25 cellular contexts compared by ENCODE assay signal in the genomic region with DNA sequence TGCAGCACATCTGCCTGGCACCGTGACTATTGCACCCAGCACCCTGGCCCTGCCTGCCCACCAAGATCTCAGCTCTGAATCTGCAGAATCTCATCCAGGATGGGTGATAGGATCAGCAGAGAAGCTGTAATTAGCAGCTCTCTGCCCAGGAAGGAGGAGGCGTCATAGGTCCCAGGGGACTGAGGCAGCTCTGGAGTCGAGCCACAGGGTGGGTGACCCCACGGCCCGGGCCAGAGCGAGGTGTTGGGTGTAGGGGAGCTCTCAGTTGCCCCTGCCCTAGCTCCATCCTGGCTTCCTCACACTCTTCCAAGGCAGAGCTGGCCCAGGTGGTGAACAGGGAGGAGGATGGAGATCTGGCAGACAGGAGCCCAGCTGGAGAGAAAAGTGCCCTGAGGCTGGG. TPM values are rescaled to one million over a fixed set of nuclear protein-coding genes. Genes with fewer than 3 reads are reported as not detected.
DNase-seq lines count a peak whose midpoint lies in the region; ATAC-seq, FAIRE-seq and TF ChIP-seq lines count a peak whose summit lies in the region.
"Had no signal": no experiment of that assay in that cellular context is flagged by ENCODE, and none has a peak within 500 bp of the region (broad histone marks: within the 10 kb centered on the region; RNA-seq: fewer than 3 reads in every experiment).

No MANE protein-coding gene starts in this region.

- TF ChIP-seq CTCF in RWPE1 (conservative IDR thresholded peaks at IDR 0.05; ENCODE audit: low read depth) (no peak), kidney (IDR thresholded peaks at IDR 0.05; ENCODE audit: borderline replicate concordance, extremely low read depth, insufficient read depth) (no peak), sigmoid colon (IDR thresholded peaks at IDR 0.05) (no peak)

- no peak for DNase-seq in activated naive CD4-positive, alpha-beta T cell treated with anti-CD3 and anti-CD28 coated beads, Interleukin-2, amount 10 ng/mL, durations not matched to agents 7 days and 5 days
- no peak for DNase-seq in activated naive CD4-positive, alpha-beta T cell (lab: John Stamatoyannopoulos, UW)
- DNase-seq in RWPE1 (ENCODE audit: low spot score) = no peak
- DNase-seq in kidney = peak; percentile 72
- no peak for DNase-seq in sigmoid colon
- DNase-seq: activated CD4-positive, alpha-beta T cell treated with anti-CD3 and anti-CD28 coated beads, Interleukin-2, amount 50 U/mL, for 48 hours; activated gamma-delta T cell treated with Interleukin-2 at 50 U/mL for 16 hours; central memory CD4-positive, alpha-beta T cell; EL; immature natural killer cell; NCI-H1092 treated with DMSO at 0.1 percent for 48 hours; NCI-H1930; NCI-H2227 treated with DMSO at 0.1 percent for 48 hours; NCI-H748 treated with DMSO at 0.1 percent for 48 hours; SIG-M5; stimulated activated CD4-positive, alpha-beta T cell treated with anti-CD3 and anti-CD28 coated beads, Interleukin-4, amount 100 ng/mL, for 24 hours; stimulated activated naive CD8-positive, alpha-beta T cell treated with anti-CD3 and anti-CD28 coated beads, Interleukin-15, amount 100 ng/mL, for 72 hours; transverse colon had no signal

- WGBS in sigmoid colon, 2 donors = 92 to 94% methylated on average over 6 of the region's 6 CpGs

- H3K4me1 Mint-ChIP-seq in activated naive CD4-positive, alpha-beta T cell treated with anti-CD3 and anti-CD28 coated beads, Interleukin-2, amount 10 ng/mL, durations not matched to agents 7 days and 5 days = peaks cover 20% of the 10 kb centered on the region
- peaks cover 61% of the 10 kb centered on the region for H3K4me1 Mint-ChIP-seq in stimulated activated memory B cell treated with anti-CD40 and anti-IgM and Interleukin-4, amounts not matched to agents 10 μg/mL and 1 μg/mL and 100 μg/mL, for 72 hours
- H3K4me1 Mint-ChIP-seq in activated T-helper 17 cell treated with anti-CD3 and anti-CD28 coated beads, Interleukin-2, amount 50 U/mL, for 72 hours = peaks cover 6% of the 10 kb centered on the region
- H3K4me1 Mint-ChIP-seq: immature natural killer cell had no signal

- no peaks in the 10 kb centered on the region for H3K9me3 Mint-ChIP-seq in activated naive CD4-positive, alpha-beta T cell treated with anti-CD3 and anti-CD28 coated beads, Interleukin-2, amount 10 ng/mL, durations not matched to agents 7 days and 5 days
- H3K9me3 Mint-ChIP-seq in stimulated activated memory B cell treated with anti-CD40 and anti-IgM and Interleukin-4, amounts not matched to agents 10 μg/mL and 1 μg/mL and 100 μg/mL, for 72 hours = no peaks in the 10 kb centered on the region
- H3K9me3 Mint-ChIP-seq in activated T-helper 17 cell treated with anti-CD3 and anti-CD28 coated beads, Interleukin-2, amount 50 U/mL, for 72 hours = no peaks in the 10 kb centered on the region
- H3K9me3 Mint-ChIP-seq: GM23338; immature natural killer cell; stimulated activated naive CD8-positive, alpha-beta T cell treated with anti-CD3 and anti-CD28 coated beads, Interleukin-15, amount 100 ng/mL, for 72 hours; T-helper 1 cell treated with Interleukin-12 subunit alpha and Interleukin-12 subunit beta and Interleukin-4 antibody, amounts not matched to agents 30 μg/mL and 1 μg/mL, for 36 hours had no signal

- H3K4me3 Mint-ChIP-seq in activated naive CD4-positive, alpha-beta T cell treated with anti-CD3 and anti-CD28 coated beads, Interleukin-2, amount 10 ng/mL, durations not matched to agents 7 days and 5 days = no peak overlapping the region
- H3K4me3 Mint-ChIP-seq in stimulated activated memory B cell treated with anti-CD40 and anti-IgM and Interleukin-4, amounts not matched to agents 10 μg/mL and 1 μg/mL and 100 μg/mL, for 72 hours = no peak overlapping the region
- no peak overlapping the region for H3K4me3 Mint-ChIP-seq in activated T-helper 17 cell treated with anti-CD3 and anti-CD28 coated beads, Interleukin-2, amount 50 U/mL, for 72 hours
- H3K4me3 Mint-ChIP-seq: GM23338; immature natural killer cell; stimulated activated naive CD8-positive, alpha-beta T cell treated with anti-CD3 and anti-CD28 coated beads, Interleukin-15, amount 100 ng/mL, for 72 hours; T-helper 1 cell treated with Interleukin-12 subunit alpha and Interleukin-12 subunit beta and Interleukin-4 antibody, amounts not matched to agents 30 μg/mL and 1 μg/mL, for 36 hours had no signal

- peaks cover 36% of the 10 kb centered on the region for H3K36me3 Mint-ChIP-seq in activated naive CD4-positive, alpha-beta T cell treated with anti-CD3 and anti-CD28 coated beads, Interleukin-2, amount 10 ng/mL, durations not matched to agents 7 days and 5 days
- H3K36me3 Mint-ChIP-seq in stimulated activated memory B cell treated with anti-CD40 and anti-IgM and Interleukin-4, amounts not matched to agents 10 μg/mL and 1 μg/mL and 100 μg/mL, for 72 hours = peaks cover 38% of the 10 kb centered on the region
- H3K36me3 Mint-ChIP-seq in activated T-helper 17 cell treated with anti-CD3 and anti-CD28 coated beads, Interleukin-2, amount 50 U/mL, for 72 hours (ENCODE audit: low read depth) = peaks cover 9% of the 10 kb centered on the region

- FAIRE-seq in kidney (lab: Jason Lieb, UNC) = no peak

- CTCF ChIA-PET in activated naive CD4-positive, alpha-beta T cell treated with anti-CD3 and anti-CD28 coated beads, Interleukin-2, amount 10 ng/mL, durations not matched to agents 7 days and 5 days (lab: Charles Lee) = interaction anchor here (1.5 to 2.3 kb wide), 2 partner anchors 61 to 62 kb away, joined by 3 to 9 read pairs; no protein-coding TSS in a partner anchor
- CTCF ChIA-PET in RWPE1 (lab: Yijun Ruan, JAX) = no interaction called here

- no peak overlapping the region for H3K9ac ChIP-seq in kidney (ENCODE audit: low read length in 2 of 2)

- POLR2A ChIA-PET in RWPE1 (lab: Yijun Ruan, JAX; ENCODE audit: low non-redundant PET) = interaction anchor here (0.5 to 2.0 kb wide), 3 partner anchors 16 to 1873 kb away, joined by 3 to 9 read pairs (median 3); partner anchors contain the start of gene FAM83G

- peak overlapping the region; percentile 40 for H3K27ac ChIP-seq in RWPE1
- H3K27ac ChIP-seq in kidney (ENCODE audit: low read depth in 2 of 2, low read length in 2 of 2) = no peak overlapping the region
- no peak overlapping the region for H3K27ac ChIP-seq in sigmoid colon
- H3K27ac ChIP-seq: C4-2B, neutrophil, transverse colon had no signal

- no peaks in the 10 kb centered on the region for H3K27me3 ChIP-seq in sigmoid colon
- H3K27me3 ChIP-seq: neutrophil, transverse colon had no signal

- intact Hi-C loops in kidney (cut with DNase I) (no loop called here), sigmoid colon (cut with DNase I) (no loop called here)

- peak overlapping the region; percentile 54 for H3K27ac Mint-ChIP-seq in activated naive CD4-positive, alpha-beta T cell treated with anti-CD3 and anti-CD28 coated beads, Interleukin-2, amount 10 ng/mL, durations not matched to agents 7 days and 5 days
- peak overlapping the region; percentile 63 for H3K27ac Mint-ChIP-seq in stimulated activated memory B cell treated with anti-CD40 and anti-IgM and Interleukin-4, amounts not matched to agents 10 μg/mL and 1 μg/mL and 100 μg/mL, for 72 hours
- H3K27ac Mint-ChIP-seq in activated T-helper 17 cell treated with anti-CD3 and anti-CD28 coated beads, Interleukin-2, amount 50 U/mL, for 72 hours = no peak overlapping the region
- H3K27ac Mint-ChIP-seq: GM23338; T-helper 1 cell treated with Interleukin-12 subunit alpha and Interleukin-12 subunit beta and Interleukin-4 antibody, amounts not matched to agents 30 μg/mL and 1 μg/mL, for 36 hours had no signal

- H3K9me3 ChIP-seq in kidney (ENCODE audit: control insufficient read depth in 1 of 2, low read length in 2 of 2) (no peaks in the 10 kb centered on the region), sigmoid colon (no peaks in the 10 kb centered on the region)
- H3K9me3 ChIP-seq: neutrophil, transverse colon had no signal

- H3K4me1 ChIP-seq in kidney (ENCODE audit: control insufficient read depth in 1 of 2, insufficient read depth in 1 of 2, low read depth in 1 of 2, low read length in 2 of 2) (no peaks in the 10 kb centered on the region), sigmoid colon (no peaks in the 10 kb centered on the region)

- H3K36me3 ChIP-seq in kidney (ENCODE audit: control insufficient read depth in 1 of 2, insufficient read depth in 2 of 2, low read length in 2 of 2) (no peaks in the 10 kb centered on the region), sigmoid colon (no peaks in the 10 kb centered on the region)
- H3K36me3 ChIP-seq: neutrophil, transverse colon had no signal

- no peak for TF ChIP-seq POLR2A in sigmoid colon (IDR thresholded peaks at IDR 0.05)

- H3K4me3 ChIP-seq in kidney (ENCODE audit: low read length in 2 of 2) (no peak overlapping the region), sigmoid colon (no peak overlapping the region)
- H3K4me3 ChIP-seq: GM23338, transverse colon had no signal

- ATAC-seq in stimulated activated memory B cell treated with anti-CD40 and anti-IgM and Interleukin-4, amounts not matched to agents 10 μg/mL and 1 μg/mL and 100 μg/mL, for 72 hours = no peak
- no peak for ATAC-seq in GM19328 (IDR thresholded peaks at IDR 0.05; ENCODE audit: unreplicated experiment)
- ATAC-seq in activated T-helper 17 cell treated with anti-CD3 and anti-CD28 coated beads, Interleukin-2, amount 50 U/mL, for 72 hours (replicated peaks) = no peak
- ATAC-seq: GM23338; stimulated activated naive CD8-positive, alpha-beta T cell treated with anti-CD3 and anti-CD28 coated beads, Interleukin-15, amount 100 ng/mL, for 72 hours had no signal

- no peak for TF ChIP-seq EP300 in sigmoid colon (IDR thresholded peaks at IDR 0.05)

- H3K27me3 Mint-ChIP-seq in activated naive CD4-positive, alpha-beta T cell treated with anti-CD3 and anti-CD28 coated beads, Interleukin-2, amount 10 ng/mL, durations not matched to agents 7 days and 5 days = peaks cover under 1% of the 10 kb centered on the region
- H3K27me3 Mint-ChIP-seq in stimulated activated memory B cell treated with anti-CD40 and anti-IgM and Interleukin-4, amounts not matched to agents 10 μg/mL and 1 μg/mL and 100 μg/mL, for 72 hours = no peaks in the 10 kb centered on the region
- H3K27me3 Mint-ChIP-seq in activated T-helper 17 cell treated with anti-CD3 and anti-CD28 coated beads, Interleukin-2, amount 50 U/mL, for 72 hours = no peaks in the 10 kb centered on the region
- H3K27me3 Mint-ChIP-seq: stimulated activated naive CD8-positive, alpha-beta T cell treated with anti-CD3 and anti-CD28 coated beads, Interleukin-15, amount 100 ng/mL, for 72 hours had no signal

RNA-seq across cellular contexts. Expression of gene FAM83G, which starts 18.2 kb away (rescaled TPM):
- total RNA-seq in kidney = 8.0 TPM
- 4.9 TPM for polyA plus RNA-seq in kidney (ENCODE audit: insufficient read depth, low read depth, low replicate concordance)
- total RNA-seq in sigmoid colon = 1 to 10 TPM; 2.3 to 2.9 (median 2.6) TPM
- 10 to 100 TPM; 10.2 to 23.8 (median 22.0) TPM for polyA plus RNA-seq in sigmoid colon
- total RNA-seq in activated T-helper 17 cell treated with anti-CD3 and anti-CD28 coated beads, Interleukin-2, amount 50 U/mL, for 72 hours = 10 to 100 TPM; 15.9 to 22.6 TPM

RNA-seq across cellular contexts. Expression of gene GRAP, which starts 24.0 kb away (rescaled TPM):
- 8.4 TPM for total RNA-seq in kidney
- 7.0 TPM for polyA plus RNA-seq in kidney (ENCODE audit: insufficient read depth, low read depth, low replicate concordance)
- total RNA-seq in sigmoid colon = 1 to 10 TPM; 2.8 to 9.6 (median 3.2) TPM
- 10 to 100 TPM in 1 of 3 donors, 1 to 10 TPM in 2; 1.2 to 18.2 (median 9.6) TPM for polyA plus RNA-seq in sigmoid colon
- total RNA-seq in activated T-helper 17 cell treated with anti-CD3 and anti-CD28 coated beads, Interleukin-2, amount 50 U/mL, for 72 hours = 10 to 100 TPM; 13.1 to 14.4 TPM
- polyA plus RNA-seq: GM23338 had no signal
